Comparison of ENCODE assay signal across 20 cellular contexts in genomic region chr11:61120099-61120864, GRCh38. TPM values are rescaled to one million over a fixed set of nuclear protein-coding genes. Genes with fewer than 3 reads are reported as not detected.
DNase-seq lines count a peak whose midpoint lies in the region; ATAC-seq, FAIRE-seq and TF ChIP-seq lines count a peak whose summit lies in the region.
"Had no signal": no experiment of that assay in that cellular context is flagged by ENCODE, and none has a peak within 500 bp of the region (broad histone marks: within the 10 kb centered on the region; RNA-seq: fewer than 3 reads in every experiment).

No MANE protein-coding gene starts in this region.

- H3K27ac Mint-ChIP-seq in activated naive CD4-positive, alpha-beta T cell treated with anti-CD3 and anti-CD28 coated beads, Interleukin-2, amount 10 ng/mL, durations not matched to agents 7 days and 5 days: peak overlapping the region; percentile 86
- peak overlapping the region; percentile 60 for H3K27ac Mint-ChIP-seq in activated T-cell treated with anti-CD3 and anti-CD28 coated beads, Interleukin-2, amount 50 U/mL, for 72 hours
- H3K27ac Mint-ChIP-seq in immature natural killer cell: peak overlapping the region in 3 of 6 donors; percentile 30 to 64 (median 49)

- no peaks in the 10 kb centered on the region for H3K9me3 ChIP-seq in upper lobe of right lung
- H3K9me3 ChIP-seq: ovary had no signal

- no peak for TF ChIP-seq POLR2A in H54 (IDR thresholded peaks at IDR 0.05; ENCODE audit: low read depth, low read length)

- DNase-seq in activated naive CD4-positive, alpha-beta T cell treated with anti-CD3 and anti-CD28 coated beads, Interleukin-2, amount 10 ng/mL, durations not matched to agents 7 days and 5 days: no peak
- no peak for DNase-seq in activated naive CD4-positive, alpha-beta T cell treated with Interleukin-2 at 50 U/mL for 16 hours
- DNase-seq in activated T-cell treated with anti-CD3 and anti-CD28 coated beads, Interleukin-2, amount 50 U/mL, for 72 hours: no peak
- DNase-seq in immature natural killer cell: no peak
- DNase-seq in upper lobe of right lung: peak; percentile 30
- no peak for DNase-seq in H54 (ENCODE audit: insufficient read length, low spot score)
- DNase-seq in NCI-H146 treated with DMSO at 0.1 percent for 48 hours (lab: John Stamatoyannopoulos, UW; ENCODE audit: unreplicated experiment): no peak
- no peak for DNase-seq in NCI-H510A treated with DMSO at 0.1 percent for 48 hours (lab: John Stamatoyannopoulos, UW)
- DNase-seq: activated effector memory CD4-positive, alpha-beta T cell treated with anti-CD3 and anti-CD28 coated beads, Interleukin-2, amount 50 U/mL, for 16 hours; DMS53; HCEC 1CT; NCI-H146; PC-3 had no signal

- ATAC-seq in activated T-cell treated with anti-CD3 and anti-CD28 coated beads, Interleukin-2, amount 50 U/mL, for 72 hours (replicated peaks in 1 of 2): peak in 1 of 2 donors; percentile 30
- ATAC-seq in upper lobe of right lung: peak; percentile 16
- ATAC-seq: PC-3 had no signal

- no peak overlapping the region for H3K27ac ChIP-seq in upper lobe of right lung
- H3K27ac ChIP-seq: cardiac muscle cell, foreskin keratinocyte, KMS-11, ovary had no signal

- intact Hi-C loops in upper lobe of right lung (cut with DNase I): no loop called here

- CTCF ChIA-PET in activated naive CD4-positive, alpha-beta T cell treated with anti-CD3 and anti-CD28 coated beads, Interleukin-2, amount 10 ng/mL, durations not matched to agents 7 days and 5 days (lab: Charles Lee): interaction anchor here (0.6 to 2.6 kb wide), 5 partner anchors 9 to 150 kb away, joined by 3 to 7 read pairs (median 5); no protein-coding TSS in a partner anchor

- H3K9me3 Mint-ChIP-seq in activated naive CD4-positive, alpha-beta T cell treated with anti-CD3 and anti-CD28 coated beads, Interleukin-2, amount 10 ng/mL, durations not matched to agents 7 days and 5 days: no peaks in the 10 kb centered on the region
- H3K9me3 Mint-ChIP-seq in activated T-cell treated with anti-CD3 and anti-CD28 coated beads, Interleukin-2, amount 50 U/mL, for 72 hours: peaks cover 0 to 3% of the 10 kb centered on the region in 2 donors
- H3K9me3 Mint-ChIP-seq in immature natural killer cell: no peaks in the 10 kb centered on the region

- peaks cover 92% of the 10 kb centered on the region for H3K36me3 Mint-ChIP-seq in activated naive CD4-positive, alpha-beta T cell treated with anti-CD3 and anti-CD28 coated beads, Interleukin-2, amount 10 ng/mL, durations not matched to agents 7 days and 5 days
- H3K36me3 Mint-ChIP-seq in activated T-cell treated with anti-CD3 and anti-CD28 coated beads, Interleukin-2, amount 50 U/mL, for 72 hours (ENCODE audit: insufficient read depth in 2 of 2): peaks cover 23 to 51% of the 10 kb centered on the region in 2 donors
- H3K36me3 Mint-ChIP-seq in immature natural killer cell: peaks cover 0 to 6% (median 0%) of the 10 kb centered on the region in 3 donors

- peaks cover 73% of the 10 kb centered on the region for H3K4me1 Mint-ChIP-seq in activated naive CD4-positive, alpha-beta T cell treated with anti-CD3 and anti-CD28 coated beads, Interleukin-2, amount 10 ng/mL, durations not matched to agents 7 days and 5 days
- H3K4me1 Mint-ChIP-seq in activated T-cell treated with anti-CD3 and anti-CD28 coated beads, Interleukin-2, amount 50 U/mL, for 72 hours (ENCODE audit: low read depth): peaks cover 58% of the 10 kb centered on the region
- peaks cover 36 to 38% of the 10 kb centered on the region in 2 donors for H3K4me1 Mint-ChIP-seq in immature natural killer cell

- H3K27me3 ChIP-seq in upper lobe of right lung: no peaks in the 10 kb centered on the region
- H3K27me3 ChIP-seq: cardiac muscle cell, ovary had no signal

- no peaks in the 10 kb centered on the region for H3K36me3 ChIP-seq in upper lobe of right lung
- H3K36me3 ChIP-seq: cardiac muscle cell, ovary had no signal

- peak overlapping the region; percentile 52 for H3K4me3 Mint-ChIP-seq in activated naive CD4-positive, alpha-beta T cell treated with anti-CD3 and anti-CD28 coated beads, Interleukin-2, amount 10 ng/mL, durations not matched to agents 7 days and 5 days
- peak overlapping the region; percentile 34 to 51 for H3K4me3 Mint-ChIP-seq in activated T-cell treated with anti-CD3 and anti-CD28 coated beads, Interleukin-2, amount 50 U/mL, for 72 hours
- H3K4me3 Mint-ChIP-seq in immature natural killer cell: peak overlapping the region; percentile 45 to 71 (median 54)

- no peaks in the 10 kb centered on the region for H3K4me1 ChIP-seq in upper lobe of right lung
- H3K4me1 ChIP-seq: foreskin keratinocyte had no signal

- no peaks in the 10 kb centered on the region for H3K27me3 Mint-ChIP-seq in activated naive CD4-positive, alpha-beta T cell treated with anti-CD3 and anti-CD28 coated beads, Interleukin-2, amount 10 ng/mL, durations not matched to agents 7 days and 5 days
- no peaks in the 10 kb centered on the region for H3K27me3 Mint-ChIP-seq in activated T-cell treated with anti-CD3 and anti-CD28 coated beads, Interleukin-2, amount 50 U/mL, for 72 hours (ENCODE audit: low read depth)
- H3K27me3 Mint-ChIP-seq in immature natural killer cell (ENCODE audit: low read depth in 3 of 3): peaks cover 3 to 11% (median 4%) of the 10 kb centered on the region in 3 donors

- FAIRE-seq in H54 (lab: Jason Lieb, UNC): no peak
- FAIRE-seq: endometrium had no signal

- TF ChIP-seq CTCF in upper lobe of right lung (IDR thresholded peaks at IDR 0.05): no peak

- H3K4me3 ChIP-seq in upper lobe of right lung: no peak overlapping the region
- H3K4me3 ChIP-seq: cardiac muscle cell, ovary had no signal

RNA-seq across cellular contexts. Expression of gene CD5, which starts 18.0 kb away (rescaled TPM):
- 100 to 1,000 TPM; 285 to 317 TPM for total RNA-seq in activated T-cell treated with anti-CD3 and anti-CD28 coated beads, Interleukin-2, amount 50 U/mL, for 72 hours
- 1 to 10 TPM in 1 of 3 donors, under 1 TPM in 2; 0.68 to 1.8 (median 0.80) TPM for polyA plus RNA-seq in immature natural killer cell
- 2.5 TPM for total RNA-seq in upper lobe of right lung
- total RNA-seq: cardiac muscle cell, foreskin keratinocyte, NCI-H460, skeletal muscle tissue had no signal
- polyA plus RNA-seq: cardiac muscle cell, foreskin keratinocyte had no signal

RNA-seq across cellular contexts. Expression of gene VPS37C, which starts 40.9 kb away (rescaled TPM):
- total RNA-seq in activated T-cell treated with anti-CD3 and anti-CD28 coated beads, Interleukin-2, amount 50 U/mL, for 72 hours: 10 to 100 TPM; 13.0 to 14.9 TPM
- under 1 TPM in 2 of 3 donors, not detected in 1; 0.36 to 0.95 TPM for polyA plus RNA-seq in immature natural killer cell
- total RNA-seq in upper lobe of right lung: 30.2 TPM

Comparison
In these comparisons a context has a peak if more than half of its experiments do, and no peak if none do; other contexts are left out.
1. RNA of gene CD5, which starts 18.0 kb away (total RNA-seq): 285 to 317 TPM in activated T-cell treated with anti-CD3 and anti-CD28 coated beads, Interleukin-2, amount 50 U/mL, for 72 hours; 2.5 TPM in upper lobe of right lung (single experiment); every median in the first group is over 10 times any median in the second.
2. Peak in every context shown above with its lines, with median percentiles within 50 percentile points of each other: H3K4me3 Mint-ChIP-seq.